Comparison of ENCODE assay signal across 37 cellular contexts in genomic region chr5:88051148-88051547, GRCh38.
"Had no signal": no experiment of that assay in that cellular context is flagged by ENCODE, and none has a peak within 500 bp of the region (broad histone marks: within the 10 kb centered on the region; RNA-seq: fewer than 3 reads in every experiment).

No MANE protein-coding gene starts in this region.

- H3K36me3 Mint-ChIP-seq: activated CD8-positive, alpha-beta memory T cell treated with anti-CD3 and anti-CD28 coated beads, Interleukin-2, amount 10 ng/mL, durations not matched to agents 7 days and 5 days; activated naive CD4-positive, alpha-beta T cell treated with anti-CD3 and anti-CD28 coated beads, Interleukin-2, amount 50 U/mL, for 24 hours; activated naive CD8-positive, alpha-beta T cell treated with anti-CD3 and anti-CD28 coated beads for 36 hours had no signal

- H3K4me1 ChIP-seq: adrenal gland, body of pancreas, colonic mucosa, esophagus muscularis mucosa, foreskin keratinocyte, gastroesophageal sphincter had no signal

- H3K27me3 ChIP-seq: adrenal gland, body of pancreas, colonic mucosa, dorsolateral prefrontal cortex, esophagus muscularis mucosa, foreskin keratinocyte, gastroesophageal sphincter had no signal

- H3K4me3 Mint-ChIP-seq: activated CD4-positive, alpha-beta memory T cell treated with anti-CD3 and anti-CD28 coated beads for 36 hours; activated CD4-positive, alpha-beta T cell treated with anti-CD3 and anti-CD28 coated beads for 36 hours; activated CD4-positive, alpha-beta T cell treated with anti-CD3 and anti-CD28 coated beads, Interleukin-2, amount 10 ng/mL, durations not matched to agents 24 days and 14 days; activated CD8-positive, alpha-beta memory T cell treated with anti-CD3 and anti-CD28 coated beads, Interleukin-2, amount 10 ng/mL, durations not matched to agents 7 days and 5 days; activated CD8-positive, alpha-beta T cell treated with anti-CD3 and anti-CD28 coated beads, Interleukin-2, amount 10 ng/mL, durations not matched to agents 7 days and 5 days; activated naive CD4-positive, alpha-beta T cell treated with anti-CD3 and anti-CD28 coated beads for 36 hours; activated naive CD4-positive, alpha-beta T cell treated with anti-CD3 and anti-CD28 coated beads, Interleukin-2, amount 50 U/mL, for 24 hours; activated naive CD8-positive, alpha-beta T cell treated with anti-CD3 and anti-CD28 coated beads for 36 hours; activated naive CD8-positive, alpha-beta T cell treated with anti-CD3 and anti-CD28 coated beads, Interleukin-2, amount 50 U/mL, for 24 hours; activated T-helper 1 cell treated with anti-CD3 and anti-CD28 coated beads, Interleukin-12 subunit alpha, Interleukin-12 subunit beta, Interleukin-2, Interleukin-4 antibody, amounts not matched to agents 30 ng/mL and 10 ng/mL and 1 ng/mL, durations not matched to agents 14 hours and 24 hours and 36 hours; dendritic cell treated with granulocyte-macrophage colony-stimulating factor and Interleukin-4, amounts not matched to agents 40 ng/mL and 50 ng/mL, for 4 days; T-helper 17 cell; T-helper 2 cell treated with Interferon-gamma antibody and Interleukin-4, amounts not matched to agents 5 μg/mL and 100 μg/mL, for 36 hours had no signal

- H3K36me3 ChIP-seq: adrenal gland, colonic mucosa, esophagus muscularis mucosa, gastroesophageal sphincter, WERI-Rb-1 had no signal

- H3K9me3 Mint-ChIP-seq: activated T-helper 2 cell treated with anti-CD3 and anti-CD28 coated beads, Interferon-gamma antibody, Interleukin-2, Interleukin-4, amounts not matched to agents 10 μg/mL and 5 μg/mL and 100 μg/mL, durations not matched to agents 14 hours and 24 hours and 36 hours; T-helper 2 cell treated with Interferon-gamma antibody and Interleukin-4, amounts not matched to agents 5 μg/mL and 100 μg/mL, for 36 hours had no signal

- H3K27ac Mint-ChIP-seq: activated CD4-positive, alpha-beta memory T cell treated with anti-CD3 and anti-CD28 coated beads for 36 hours; activated CD4-positive, alpha-beta T cell treated with anti-CD3 and anti-CD28 coated beads for 36 hours; activated CD4-positive, alpha-beta T cell treated with anti-CD3 and anti-CD28 coated beads, Interleukin-2, amount 10 ng/mL, durations not matched to agents 24 days and 14 days; activated CD8-positive, alpha-beta memory T cell treated with anti-CD3 and anti-CD28 coated beads, Interleukin-2, amount 10 ng/mL, durations not matched to agents 7 days and 5 days; activated CD8-positive, alpha-beta T cell treated with anti-CD3 and anti-CD28 coated beads, Interleukin-2, amount 10 ng/mL, durations not matched to agents 7 days and 5 days; activated naive CD4-positive, alpha-beta T cell treated with anti-CD3 and anti-CD28 coated beads for 36 hours; activated naive CD4-positive, alpha-beta T cell treated with anti-CD3 and anti-CD28 coated beads, Interleukin-2, amount 50 U/mL, for 24 hours; activated naive CD8-positive, alpha-beta T cell treated with anti-CD3 and anti-CD28 coated beads for 36 hours; activated naive CD8-positive, alpha-beta T cell treated with anti-CD3 and anti-CD28 coated beads, Interleukin-2, amount 50 U/mL, for 24 hours; activated T-helper 1 cell treated with anti-CD3 and anti-CD28 coated beads, Interleukin-12 subunit alpha, Interleukin-12 subunit beta, Interleukin-2, Interleukin-4 antibody, amounts not matched to agents 30 ng/mL and 10 ng/mL and 1 ng/mL, durations not matched to agents 14 hours and 24 hours and 36 hours; activated T-helper 2 cell treated with anti-CD3 and anti-CD28 coated beads, Interferon-gamma antibody, Interleukin-2, Interleukin-4, amounts not matched to agents 10 μg/mL and 5 μg/mL and 100 μg/mL, durations not matched to agents 14 hours and 24 hours and 36 hours; dendritic cell treated with granulocyte-macrophage colony-stimulating factor and Interleukin-4, amounts not matched to agents 40 ng/mL and 50 ng/mL, for 4 days; T-helper 17 cell; T-helper 2 cell treated with Interferon-gamma antibody and Interleukin-4, amounts not matched to agents 5 μg/mL and 100 μg/mL, for 36 hours had no signal

- H3K27ac ChIP-seq: adrenal gland, body of pancreas, colonic mucosa, dorsolateral prefrontal cortex, esophagus muscularis mucosa, foreskin keratinocyte, gastroesophageal sphincter, WERI-Rb-1 had no signal

- DNase-seq: activated CD4-positive, alpha-beta memory T cell treated with anti-CD3 and anti-CD28 coated beads for 36 hours; activated CD4-positive, alpha-beta T cell treated with anti-CD3 and anti-CD28 coated beads for 36 hours; activated CD4-positive, alpha-beta T cell treated with anti-CD3 and anti-CD28 coated beads, Interleukin-2, amount 10 ng/mL, durations not matched to agents 24 days and 14 days; activated CD4-positive, CD25-positive, alpha-beta regulatory T cell; activated CD4-positive, CD25-positive, alpha-beta regulatory T cell treated with anti-CD3 and anti-CD28 coated beads, Interleukin-2, amount 50 U/mL, for 72 hours; activated CD8-positive, alpha-beta memory T cell treated with anti-CD3 and anti-CD28 coated beads, Interleukin-2, amount 10 ng/mL, durations not matched to agents 7 days and 5 days; activated CD8-positive, alpha-beta memory T cell treated with anti-CD3 and anti-CD28 coated beads, Interleukin-2, amount 50 U/mL, for 4 hours; activated CD8-positive, alpha-beta T cell treated with anti-CD3 and anti-CD28 coated beads, Interleukin-2, amount 10 ng/mL, durations not matched to agents 7 days and 5 days; activated effector memory CD4-positive, alpha-beta T cell treated with anti-CD3 and anti-CD28 coated beads, Interleukin-2, amount 50 U/mL, for 16 hours; activated naive CD4-positive, alpha-beta T cell treated with anti-CD3 and anti-CD28 coated beads for 36 hours; activated naive CD8-positive, alpha-beta T cell treated with anti-CD3 and anti-CD28 coated beads for 36 hours; activated naive CD8-positive, alpha-beta T cell treated with anti-CD3 and anti-CD28 coated beads, Interleukin-2, amount 50 U/mL, for 24 hours; activated T-cell treated with anti-CD3 and anti-CD28 coated beads, Interleukin-2, amount 50 U/mL, for 1 hour; activated T-cell treated with anti-CD3 and anti-CD28 coated beads, Interleukin-2, amount 50 U/mL, for 48 hours; adrenal gland; amygdala; aorta; body of pancreas; central memory CD4-positive, alpha-beta T cell; cerebellar nuclear complex; colonic mucosa; dorsolateral prefrontal cortex; effector memory CD4-positive, alpha-beta T cell; erythroblast; foreskin keratinocyte; head of caudate nucleus; T-helper 1 cell; T-helper 17 cell; T1000; WERI-Rb-1 had no signal

- H3K9me3 ChIP-seq: adrenal gland, body of pancreas, colonic mucosa, esophagus muscularis mucosa, gastroesophageal sphincter had no signal

- H3K27me3 Mint-ChIP-seq: activated CD4-positive, alpha-beta T cell treated with anti-CD3 and anti-CD28 coated beads for 36 hours; activated CD4-positive, alpha-beta T cell treated with anti-CD3 and anti-CD28 coated beads, Interleukin-2, amount 10 ng/mL, durations not matched to agents 24 days and 14 days; activated naive CD8-positive, alpha-beta T cell treated with anti-CD3 and anti-CD28 coated beads, Interleukin-2, amount 50 U/mL, for 24 hours; dendritic cell treated with granulocyte-macrophage colony-stimulating factor and Interleukin-4, amounts not matched to agents 40 ng/mL and 50 ng/mL, for 4 days had no signal

- H3K4me3 ChIP-seq: adrenal gland, body of pancreas, colonic mucosa, dorsolateral prefrontal cortex, esophagus muscularis mucosa, gastroesophageal sphincter had no signal

- H3K4me1 Mint-ChIP-seq: activated CD4-positive, alpha-beta T cell treated with anti-CD3 and anti-CD28 coated beads for 36 hours; activated CD4-positive, alpha-beta T cell treated with anti-CD3 and anti-CD28 coated beads, Interleukin-2, amount 10 ng/mL, durations not matched to agents 24 days and 14 days; activated CD8-positive, alpha-beta memory T cell treated with anti-CD3 and anti-CD28 coated beads, Interleukin-2, amount 10 ng/mL, durations not matched to agents 7 days and 5 days; activated naive CD4-positive, alpha-beta T cell treated with anti-CD3 and anti-CD28 coated beads, Interleukin-2, amount 50 U/mL, for 24 hours; activated naive CD8-positive, alpha-beta T cell treated with anti-CD3 and anti-CD28 coated beads for 36 hours; activated naive CD8-positive, alpha-beta T cell treated with anti-CD3 and anti-CD28 coated beads, Interleukin-2, amount 50 U/mL, for 24 hours; T-helper 17 cell had no signal

- ATAC-seq: activated CD4-positive, alpha-beta T cell treated with anti-CD3 and anti-CD28 coated beads for 36 hours; activated CD8-positive, alpha-beta memory T cell treated with anti-CD3 and anti-CD28 coated beads, Interleukin-2, amount 10 ng/mL, durations not matched to agents 7 days and 5 days; activated CD8-positive, alpha-beta T cell treated with anti-CD3 and anti-CD28 coated beads, Interleukin-2, amount 10 ng/mL, durations not matched to agents 7 days and 5 days; activated naive CD8-positive, alpha-beta T cell treated with anti-CD3 and anti-CD28 coated beads, Interleukin-2, amount 50 U/mL, for 24 hours; body of pancreas; foreskin keratinocyte; gastroesophageal sphincter; T-helper 17 cell had no signal
